ENCODE assay signal across 18 cellular contexts in the genomic region with DNA sequence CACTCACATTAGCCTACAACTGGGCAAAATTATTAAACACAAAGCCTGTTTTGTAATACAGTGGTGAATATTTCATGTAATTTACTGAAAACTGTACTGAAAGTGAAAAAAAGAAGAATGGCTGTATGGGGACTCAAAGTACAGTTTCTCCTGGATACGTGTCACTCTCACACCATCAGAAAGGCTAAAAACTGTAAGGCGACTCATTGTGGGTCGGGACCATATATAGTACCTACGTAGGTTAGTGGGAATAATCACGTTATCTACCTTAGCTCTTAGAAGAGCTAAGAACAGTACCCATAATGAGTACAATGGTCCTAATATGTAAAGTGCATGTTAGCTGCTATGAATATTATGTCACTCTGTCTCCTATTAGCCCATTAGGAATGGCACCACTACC.
DNase-seq lines count a peak whose midpoint lies in the region; ATAC-seq and TF ChIP-seq lines count a peak whose summit lies in the region.
"Had no signal": no experiment of that assay in that cellular context is flagged by ENCODE, and none has a peak within 500 bp of the region (broad histone marks: within the 10 kb centered on the region; RNA-seq: fewer than 3 reads in every experiment).

No MANE protein-coding gene starts in this region.

- no peaks in the 10 kb centered on the region for H3K36me3 Mint-ChIP-seq in activated naive CD8-positive, alpha-beta T cell
- H3K36me3 Mint-ChIP-seq: naive thymus-derived CD8-positive, alpha-beta T cell had no signal

- no peak overlapping the region for H3K9ac ChIP-seq in mesenchymal stem cell (ENCODE audit: low read length)
- H3K9ac ChIP-seq: KMS-11, parathyroid adenoma had no signal

- H2AK5ac ChIP-seq in mesenchymal stem cell (ENCODE audit: low read length, severe bottlenecking), result no peak overlapping the region

- no peak overlapping the region for H3K4ac ChIP-seq in mesenchymal stem cell (ENCODE audit: low read depth in 1 of 2, low read length in 2 of 2)

- no peak overlapping the region for H2AFZ ChIP-seq in mesenchymal stem cell (ENCODE audit: low read depth, low read length)
- H2AFZ ChIP-seq: parathyroid adenoma had no signal

- H2BK120ac ChIP-seq in mesenchymal stem cell (ENCODE audit: low read depth, low read length), result no peak overlapping the region

- H3K9me3 ChIP-seq in AG04450 (ENCODE audit: control insufficient read depth, insufficient read depth, low read length) (no peaks in the 10 kb centered on the region), mesenchymal stem cell (ENCODE audit: control insufficient read depth, low read length) (no peaks in the 10 kb centered on the region)
- H3K9me3 ChIP-seq: ascending aorta, upper lobe of left lung had no signal

- POLR2A ChIA-PET in AG04450 (lab: Yijun Ruan, JAX), result no interaction called here

- no peak overlapping the region for H3K14ac ChIP-seq in mesenchymal stem cell (ENCODE audit: low read length in 2 of 2)

- H3K4me1 ChIP-seq in mesenchymal stem cell (ENCODE audit: control insufficient read depth, insufficient read depth, low read depth, low read length), result peaks cover 2% of the 10 kb centered on the region
- H3K4me1 ChIP-seq: parathyroid adenoma had no signal

- no peak for ATAC-seq in esophagus mucosa
- ATAC-seq: naive thymus-derived CD8-positive, alpha-beta T cell had no signal

- H3K23ac ChIP-seq in mesenchymal stem cell (ENCODE audit: low read length in 2 of 2), result no peak overlapping the region

- H3K9me3 Mint-ChIP-seq in activated naive CD8-positive, alpha-beta T cell (ENCODE audit: low read depth), result no peaks in the 10 kb centered on the region
- H3K9me3 Mint-ChIP-seq: naive thymus-derived CD8-positive, alpha-beta T cell had no signal

- no peaks in the 10 kb centered on the region for H3K36me3 ChIP-seq in mesenchymal stem cell (ENCODE audit: control insufficient read depth in 1 of 2, insufficient read depth in 2 of 2, low read depth in 1 of 2, low read length in 2 of 2)
- H3K36me3 ChIP-seq: ascending aorta, upper lobe of left lung had no signal

- CTCF ChIA-PET in AG04450 (lab: Charles Lee), result interaction anchor here (0.9 to 5.1 kb wide), 3 partner anchors 9 to 278 kb away, joined by 4 to 27 read pairs (median 23); a partner anchor contains a TSS

- H3K4me2 ChIP-seq in mesenchymal stem cell (ENCODE audit: low read length, poor library complexity, severe bottlenecking), result no peak overlapping the region
- H3K4me2 ChIP-seq: KMS-11 had no signal

- H3K4me1 Mint-ChIP-seq in activated naive CD8-positive, alpha-beta T cell (ENCODE audit: low read depth), result peaks cover 19% of the 10 kb centered on the region

- H3K4me3 ChIP-seq in AG04450 (ENCODE audit: low read depth, low read length) (no peak overlapping the region), mesenchymal stem cell (ENCODE audit: insufficient read depth in 1 of 2, low read depth in 1 of 2, low read length in 2 of 2) (no peak overlapping the region)
- H3K4me3 ChIP-seq: ascending aorta, upper lobe of left lung had no signal

- H2BK5ac ChIP-seq in mesenchymal stem cell (ENCODE audit: low read depth, low read length, poor library complexity, severe bottlenecking), result no peak overlapping the region

- H3K27ac ChIP-seq in AG04450 (ENCODE audit: low read depth, low read length), result peak overlapping the region; percentile 59
- no peak overlapping the region for H3K27ac ChIP-seq in mesenchymal stem cell (ENCODE audit: low read length, poor library complexity, severe bottlenecking)
- H3K27ac ChIP-seq: ascending aorta, C4-2B, KMS-11, parathyroid adenoma, upper lobe of left lung had no signal

- H3K27me3 ChIP-seq in AG04450 (ENCODE audit: control insufficient read depth, insufficient read depth, low read length) (no peaks in the 10 kb centered on the region), mesenchymal stem cell (ENCODE audit: control insufficient read depth in 1 of 2, insufficient read depth in 1 of 2, low read length in 2 of 2) (no peaks in the 10 kb centered on the region)
- H3K27me3 ChIP-seq: ascending aorta, upper lobe of left lung had no signal

- H3K27ac Mint-ChIP-seq in activated naive CD8-positive, alpha-beta T cell, result peak overlapping the region; percentile 84

- H3K79me1 ChIP-seq in mesenchymal stem cell (replicated peaks; ENCODE audit: low read length, poor library complexity, severe bottlenecking), result no peaks in the 10 kb centered on the region

- H3K18ac ChIP-seq in mesenchymal stem cell (ENCODE audit: low read depth in 1 of 2, low read length in 2 of 2), result peak overlapping the region; percentile 0 to 31

- no peaks in the 10 kb centered on the region for H3K27me3 Mint-ChIP-seq in activated naive CD8-positive, alpha-beta T cell
- H3K27me3 Mint-ChIP-seq: naive thymus-derived CD8-positive, alpha-beta T cell had no signal

- H4K8ac ChIP-seq in mesenchymal stem cell (ENCODE audit: low read length), result no peak overlapping the region

- H2BK12ac ChIP-seq in mesenchymal stem cell (ENCODE audit: low read length in 2 of 2), result no peak overlapping the region

- WGBS in mesenchymal stem cell, result 93% methylated on average over 5 of the region's 5 CpGs

- no peak overlapping the region for H4K91ac ChIP-seq in mesenchymal stem cell (ENCODE audit: low read length)

- H3K4me3 Mint-ChIP-seq in activated naive CD8-positive, alpha-beta T cell, result no peak overlapping the region
- H3K4me3 Mint-ChIP-seq: naive thymus-derived CD8-positive, alpha-beta T cell had no signal

- TF ChIP-seq CTCF in AG04450 (IDR thresholded peaks at IDR 0.05; ENCODE audit: low read depth, low read length), result no peak

- DNase-seq in activated CD4-positive, alpha-beta T cell treated with anti-CD3 and anti-CD28 coated beads for 48 hours, result peak; percentile 35
- no peak for DNase-seq in activated CD4-positive, alpha-beta T cell treated with anti-CD3 and anti-CD28 coated beads for 4 hours
- DNase-seq in AG04450 (ENCODE audit: low read depth, low spot score) (no peak), mesenchymal stem cell (no peak), AG08395 (ENCODE audit: low spot score) (no peak), Kasumi-1 (lab: John Stamatoyannopoulos, UW) (no peak)
- DNase-seq: activated gamma-delta T cell, DMS 273 treated with DMSO at 0.1 percent for 48 hours, kidney, NCI-H510A treated with DMSO at 0.1 percent for 48 hours had no signal

- no peak overlapping the region for H2BK15ac ChIP-seq in mesenchymal stem cell (ENCODE audit: low read depth, poor library complexity, severe bottlenecking)
